Comparison of ENCODE assay signal across 15 cellular contexts in the genomic region with DNA sequence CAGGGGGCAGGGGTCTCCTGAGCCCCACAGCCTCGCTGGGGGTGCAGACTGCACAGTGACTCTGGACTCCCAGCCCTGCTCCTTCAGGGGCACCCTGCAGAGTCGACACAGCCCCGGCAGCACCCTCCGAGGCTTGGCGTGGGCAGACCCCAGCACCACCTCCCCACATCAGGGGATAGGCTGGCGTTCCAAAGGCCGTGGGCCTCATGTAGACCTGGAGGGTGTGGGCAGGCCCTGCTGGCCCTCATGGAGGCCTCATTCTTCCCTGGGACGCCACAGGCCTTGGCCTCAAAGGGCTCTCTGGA.
"Had no signal": no experiment of that assay in that cellular context is flagged by ENCODE, and none has a peak within 500 bp of the region (broad histone marks: within the 10 kb centered on the region; RNA-seq: fewer than 3 reads in every experiment).

No MANE protein-coding gene starts in this region.

- H3K9ac ChIP-seq: SK-N-SH had no signal

- H3K36me3 ChIP-seq: ovary, thoracic aorta had no signal

- H3K4me2 ChIP-seq: SK-N-SH had no signal

- H3K27ac ChIP-seq: body of pancreas, esophagus muscularis mucosa, ovary, thoracic aorta had no signal

- FAIRE-seq: endometrium had no signal

- H3K4me1 ChIP-seq: body of pancreas had no signal

- DNase-seq: activated CD8-positive, alpha-beta memory T cell treated with anti-CD3 and anti-CD28 coated beads, Interleukin-2, amount 50 U/mL, for 48 hours; activated CD8-positive, alpha-beta T cell treated with anti-CD3 and anti-CD28 coated beads for 36 hours; activated naive CD4-positive, alpha-beta T cell treated with anti-CD3 and anti-CD28 coated beads, Interleukin-2, amount 50 U/mL, for 16 hours; body of pancreas; dermis blood vessel endothelial cell; ovary; SK-N-SH; stimulated activated CD4-positive, alpha-beta T cell treated with anti-CD3 and anti-CD28 coated beads, Interleukin-4, amount 100 ng/mL, for 4 hours; stimulated activated naive CD8-positive, alpha-beta T cell treated with anti-CD3 and anti-CD28 coated beads, Interleukin-15, amount 100 ng/mL, for 72 hours had no signal

- H3K9me3 ChIP-seq: body of pancreas, esophagus muscularis mucosa, ovary, SK-N-SH, thoracic aorta had no signal

- H3K4me3 ChIP-seq: body of pancreas, esophagus muscularis mucosa, ovary, thoracic aorta had no signal

- H3K27me3 ChIP-seq: body of pancreas, esophagus muscularis mucosa, ovary had no signal

- ATAC-seq: activated CD4-positive, CD25-positive, alpha-beta regulatory T cell treated with anti-CD3 and anti-CD28 coated beads, Interleukin-2, amount 50 U/mL, for 24 hours; activated CD8-positive, alpha-beta T cell treated with anti-CD3 and anti-CD28 coated beads for 36 hours; activated T-helper 17 cell treated with anti-CD3 and anti-CD28 coated beads, Interleukin-2, amount 50 U/mL, for 72 hours; body of pancreas; left lobe of liver; stimulated activated naive CD8-positive, alpha-beta T cell treated with anti-CD3 and anti-CD28 coated beads, Interleukin-15, amount 100 ng/mL, for 72 hours had no signal
